8 cellular contexts compared by ENCODE assay signal in the genomic region with DNA sequence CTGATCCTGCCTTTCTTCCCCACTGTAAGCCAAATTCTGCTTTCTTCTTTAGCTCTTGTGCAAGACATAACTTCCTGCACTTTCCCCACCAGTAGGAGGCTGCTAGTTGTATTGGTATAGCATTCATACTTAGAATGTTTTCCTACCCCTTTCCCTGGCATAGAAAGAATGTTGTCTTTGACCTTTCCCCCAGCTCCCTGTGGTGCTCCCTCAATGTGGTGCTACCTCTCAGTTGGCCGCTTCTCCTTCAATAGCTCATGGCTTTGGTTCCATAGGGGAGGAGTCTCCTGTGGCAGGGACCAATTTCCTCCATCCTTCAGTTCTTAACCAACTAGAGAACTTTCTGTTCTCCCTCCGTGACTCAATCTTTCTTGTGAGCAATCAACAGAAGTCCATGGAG.
A peak's percentile ranks its signal among the peaks of the same experiment; 100 is the strongest.
DNase-seq lines count a peak whose midpoint lies in the region; ATAC-seq and TF ChIP-seq lines count a peak whose summit lies in the region.

No MANE protein-coding gene starts in this region.

- H3K9me3 ChIP-seq in IMR-90 (ENCODE audit: control insufficient read depth, insufficient read depth, low read length) = no peaks in the 10 kb centered on the region
- H3K9me3 ChIP-seq in CD4-positive, alpha-beta memory T cell (ENCODE audit: control insufficient read depth in 1 of 2, low read length in 2 of 2) = no peaks in the 10 kb centered on the region
- H3K9me3 ChIP-seq in uterus = no peaks in the 10 kb centered on the region
- no peaks in the 10 kb centered on the region for H3K9me3 ChIP-seq in stomach
- H3K9me3 ChIP-seq in esophagus squamous epithelium = no peaks in the 10 kb centered on the region

- CTCF ChIA-PET in IMR-90 (lab: Yijun Ruan, JAX) = interaction anchor here (1.1 to 1.6 kb wide), 5 partner anchors 14 to 104 kb away, joined by 3 to 7 read pairs (median 3); no protein-coding TSS in a partner anchor
- CTCF ChIA-PET in CD4-positive, alpha-beta memory T cell (lab: Charles Lee; ENCODE audit: partially characterized antibody) = interaction anchor here (1.1 to 2.0 kb wide), 7 partner anchors 10 to 193 kb away, joined by 3 to 11 read pairs (median 6); no protein-coding TSS in a partner anchor

- TF ChIP-seq CTCF in AG09319 (IDR thresholded peaks at IDR 0.05; ENCODE audit: low read depth, low read length) = peak; percentile 23
- TF ChIP-seq CTCF in IMR-90 (conservative IDR thresholded peaks at IDR 0.05; ENCODE audit: low read depth, low read length) = peak; percentile 27; the same call in 1 of the 2 replicates
- no peak for TF ChIP-seq CTCF in uterus (IDR thresholded peaks at IDR 0.05)
- no peak for TF ChIP-seq CTCF in stomach (IDR thresholded peaks at IDR 0.05)
- TF ChIP-seq CTCF in esophagus squamous epithelium (IDR thresholded peaks at IDR 0.05) = no peak

- H2AFZ ChIP-seq in IMR-90 (replicated peaks; ENCODE audit: low read length, poor library complexity) = peak overlapping the region; percentile 50

- H3K4me1 Mint-ChIP-seq in CD4-positive, alpha-beta memory T cell = peaks cover 31 to 51% (median 40%) of the 10 kb centered on the region in 4 donors

- H3K27ac Mint-ChIP-seq in CD4-positive, alpha-beta memory T cell = peak overlapping the region in 1 of 7 donors; percentile 5

- TF ChIP-seq POLR2A in IMR-90 (IDR thresholded peaks at IDR 0.05; ENCODE audit: low read depth, low read length) = no peak; the same call in 1 of the 2 replicates
- no peak for TF ChIP-seq POLR2A in uterus (IDR thresholded peaks at IDR 0.05)
- no peak for TF ChIP-seq POLR2A in stomach (IDR thresholded peaks at IDR 0.05)
- TF ChIP-seq POLR2A in esophagus squamous epithelium (IDR thresholded peaks at IDR 0.05) = no peak

- H3K27ac ChIP-seq in IMR-90 (ENCODE audit: insufficient read depth, low read length) = peak overlapping the region; percentile 31
- no peak overlapping the region for H3K27ac ChIP-seq in CD4-positive, alpha-beta memory T cell (ENCODE audit: low read depth, low read length)
- no peak overlapping the region for H3K27ac ChIP-seq in uterus
- H3K27ac ChIP-seq in stomach = no peak overlapping the region
- H3K27ac ChIP-seq in esophagus squamous epithelium = no peak overlapping the region

- no peak for TF ChIP-seq RAD21 in IMR-90 (IDR thresholded peaks at IDR 0.05; ENCODE audit: low read length)

- no peak for TF ChIP-seq EP300 in stomach (IDR thresholded peaks at IDR 0.05)

- H2BK15ac ChIP-seq in IMR-90 (ENCODE audit: low read depth, low read length) = peak overlapping the region; percentile 39; the same call in 2 of the 3 replicates

- peak overlapping the region; percentile 94 for H2BK120ac ChIP-seq in IMR-90 (ENCODE audit: low read depth, low read length)

- H3K36me3 ChIP-seq in IMR-90 (ENCODE audit: control insufficient read depth, insufficient read depth, low read length) (no peaks in the 10 kb centered on the region), uterus (no peaks in the 10 kb centered on the region), stomach (no peaks in the 10 kb centered on the region), esophagus squamous epithelium (no peaks in the 10 kb centered on the region)
- no peaks in the 10 kb centered on the region for H3K36me3 ChIP-seq in CD4-positive, alpha-beta memory T cell (ENCODE audit: insufficient read depth, low read length)

- no peak overlapping the region for H2AK9ac ChIP-seq in IMR-90 (replicated peaks; ENCODE audit: low read depth, low read length, poor library complexity)

- H3K27me3 ChIP-seq in IMR-90 (ENCODE audit: control insufficient read depth, insufficient read depth, low read length) (no peaks in the 10 kb centered on the region), uterus (no peaks in the 10 kb centered on the region), stomach (no peaks in the 10 kb centered on the region), esophagus squamous epithelium (no peaks in the 10 kb centered on the region)
- no peaks in the 10 kb centered on the region for H3K27me3 ChIP-seq in CD4-positive, alpha-beta memory T cell (ENCODE audit: insufficient read depth, low read length)

- DNase-seq in AG09319 (ENCODE audit: extremely low read depth, low read depth) = no peak
- DNase-seq in IMR-90 = peak; percentile 53
- DNase-seq in fibroblast of gingiva (ENCODE audit: low read depth) = peak; percentile 78
- no peak for DNase-seq in CD4-positive, alpha-beta memory T cell
- no peak for DNase-seq in uterus
- no peak for DNase-seq in stomach
- DNase-seq in esophagus squamous epithelium (lab: John Stamatoyannopoulos, UW) = no peak

- no peak overlapping the region; the same call in 1 of the 2 replicates for H3K56ac ChIP-seq in IMR-90 (ENCODE audit: extremely low read depth, insufficient read depth, low read length)

- H4K5ac ChIP-seq in IMR-90 (ENCODE audit: low read depth, low read length) = peak overlapping the region; percentile 13; the same call in 1 of the 2 replicates

- H4K20me1 ChIP-seq in IMR-90 (ENCODE audit: insufficient read depth, low read length) = no peaks in the 10 kb centered on the region; the same call in 1 of the 2 replicates

- POLR2A ChIA-PET in IMR-90 (lab: Charles Lee; ENCODE audit: unreplicated experiment) = no interaction called here
- POLR2A ChIA-PET in CD4-positive, alpha-beta memory T cell (lab: Charles Lee; ENCODE audit: partially characterized antibody) = interaction anchor here (0.8 to 1.8 kb wide), 4 partner anchors 11 to 484 kb away, joined by 3 to 10 read pairs (median 3); no protein-coding TSS in a partner anchor

- in situ Hi-C loops in IMR-90 (cut with MboI; ENCODE audit: low sequenced_read_pairs) = no loop called here

- H3K4me1 ChIP-seq in IMR-90 (ENCODE audit: control insufficient read depth, insufficient read depth, low read length) (peaks cover 17% of the 10 kb centered on the region), uterus (no peaks in the 10 kb centered on the region), stomach (peaks cover 0 to 12% (median 2%) of the 10 kb centered on the region in 4 donors), esophagus squamous epithelium (peaks cover under 1 to 22% (median 2%) of the 10 kb centered on the region in 3 donors)
- peaks cover 40% of the 10 kb centered on the region for H3K4me1 ChIP-seq in CD4-positive, alpha-beta memory T cell (ENCODE audit: insufficient read depth, low read length)

- peaks cover 0 to 5% (median 0%) of the 10 kb centered on the region in 8 donors for H3K9me3 Mint-ChIP-seq in CD4-positive, alpha-beta memory T cell

- dilution Hi-C loops in IMR-90 (cut with HindIII; ENCODE audit: low sequenced_read_pairs, unreplicated experiment) = no loop called here

- no CpG with 5 or more reads among the region's 2 CpGs for WGBS in IMR-90 (ENCODE audit: extremely low coverage in 2 of 2, insufficient read length in 1 of 2), 2 experiments
- WGBS in stomach, 5 donors = 79 to 88% (median 87%) methylated on average over 2 of the region's 2 CpGs
- WGBS in esophagus squamous epithelium, 2 donors = 75 to 83% methylated on average over 2 of the region's 2 CpGs

- H3K4me3 Mint-ChIP-seq in CD4-positive, alpha-beta memory T cell = peak overlapping the region in 1 of 8 donors; percentile 1

- H3K18ac ChIP-seq in IMR-90 (ENCODE audit: low read depth, low read length) = peak overlapping the region; percentile 50; the same call in 1 of the 2 replicates

- BruUV-seq in IMR-90 (replicated peaks; lab: Mats Ljungman, UMichigan) = no TSS peak

- peak overlapping the region; percentile 27; the same call in 1 of the 2 replicates for H3K4me2 ChIP-seq in IMR-90 (ENCODE audit: low read depth, low read length)

- H4K8ac ChIP-seq in IMR-90 (ENCODE audit: low read depth in 2 of 2, low read length in 2 of 2) = peak overlapping the region; percentile 7 to 45

- H3K4ac ChIP-seq in IMR-90 (ENCODE audit: low read depth, low read length) = peak overlapping the region; percentile 86

- no peak overlapping the region for H3K9ac ChIP-seq in IMR-90 (ENCODE audit: low read depth, low read length)

- H4K91ac ChIP-seq in IMR-90 (ENCODE audit: insufficient read depth, low read depth, low read length) = peak overlapping the region; percentile 69

- H2BK5ac ChIP-seq in IMR-90 (ENCODE audit: low read depth, low read length, poor library complexity, severe bottlenecking) = peak overlapping the region; percentile 78

- peak overlapping the region; percentile 79 for H3K14ac ChIP-seq in IMR-90 (replicated peaks; ENCODE audit: low read depth, low read length)

- ATAC-seq in GM19395 (IDR thresholded peaks at IDR 0.05; ENCODE audit: unreplicated experiment) (peak; percentile 37), IMR-90 (ENCODE audit: low read depth) (peak; percentile 50)

- intact Hi-C loops in IMR-90 (cut with micrococcal nuclease) = loop anchor here (5.0 kb wide), 1 partner anchor 169 kb away; no protein-coding TSS in a partner anchor
- intact Hi-C loops in CD4-positive, alpha-beta memory T cell (cut with micrococcal nuclease) = loop anchor here (10.0 kb wide), 1 partner anchor 392 kb away; no protein-coding TSS in a partner anchor
- intact Hi-C loops in uterus (cut with DNase I; ENCODE audit: low total_unique reads) = no loop called here
- intact Hi-C loops in stomach (cut with DNase I; ENCODE audit: low total_unique reads) = no loop called here
- intact Hi-C loops in esophagus squamous epithelium (cut with DNase I) = no loop called here

- H3K9me1 ChIP-seq in IMR-90 (ENCODE audit: insufficient read depth, low read length) = peaks cover 19% of the 10 kb centered on the region

- peak overlapping the region; percentile 89 for H2BK20ac ChIP-seq in IMR-90 (ENCODE audit: low read depth, low read length)

- H3K23ac ChIP-seq in IMR-90 (ENCODE audit: low read depth, low read length) = peak overlapping the region; percentile 71

- no peaks in the 10 kb centered on the region for H3K36me3 Mint-ChIP-seq in CD4-positive, alpha-beta memory T cell

- no peaks in the 10 kb centered on the region for H3K27me3 Mint-ChIP-seq in CD4-positive, alpha-beta memory T cell

- H3K79me1 ChIP-seq in IMR-90 (ENCODE audit: low read depth in 1 of 2, low read length in 2 of 2) = peaks cover 0 to 14% of the 10 kb centered on the region in 2 experiments; a peak in 1 of 4 replicates

- no peak overlapping the region for H3K4me3 ChIP-seq in IMR-90 (ENCODE audit: insufficient read depth, low read depth, low read length)
- H3K4me3 ChIP-seq in CD4-positive, alpha-beta memory T cell (ENCODE audit: low read length in 2 of 2) = no peak overlapping the region
- no peak overlapping the region for H3K4me3 ChIP-seq in uterus
- H3K4me3 ChIP-seq in stomach = no peak overlapping the region
- H3K4me3 ChIP-seq in esophagus squamous epithelium = no peak overlapping the region

- peak overlapping the region; percentile 69 for H2AK5ac ChIP-seq in IMR-90 (ENCODE audit: low read depth, low read length)

TF ChIP-seq in IMR-90, 13 proteins besides CTCF, POLR2A, EP300 and RAD21:
- TF ChIP-seq CHD1 (IDR thresholded peaks at IDR 0.05; ENCODE audit: low read depth, low read length) = no peak
- peak; percentile 81 for TF ChIP-seq CEBPB (IDR thresholded peaks at IDR 0.05; ENCODE audit: low read depth, low read length)

Comparison
In these comparisons a context has a peak if more than half of its experiments do, and no peak if none do; other contexts are left out.
1. DNase-seq: peak in IMR-90 (single experiment) and fibroblast of gingiva (single experiment); none in AG09319 (single experiment), CD4-positive, alpha-beta memory T cell (0 of 5), uterus (0 of 2), stomach (single experiment) and esophagus squamous epithelium (single experiment).
2. CTCF ChIP-seq: peak in AG09319 (single experiment) and IMR-90 (single experiment); none in uterus (0 of 4), stomach (0 of 7) and esophagus squamous epithelium (0 of 6).
3. intact Hi-C loops: an anchor here in IMR-90 (5.0 kb wide) and CD4-positive, alpha-beta memory T cell (10.0 kb wide); none called in uterus, stomach and esophagus squamous epithelium.